Comparison of ENCODE assay signal across 8 cellular contexts in genomic region chr2:230441188-230441897, GRCh38. TPM values are rescaled to one million over a fixed set of nuclear protein-coding genes. Genes with fewer than 3 reads are reported as not detected.
DNase-seq lines count a peak whose midpoint lies in the region; TF ChIP-seq lines count a peak whose summit lies in the region.

No MANE protein-coding gene starts in this region.

- H3K9me3 ChIP-seq in SU-DHL-6 (ENCODE audit: insufficient read depth, low read length) (no peaks in the 10 kb centered on the region), neuronal stem cell (replicated peaks in 1 of 2; ENCODE audit: control insufficient read depth in 2 of 2, insufficient read depth in 1 of 2, low read depth in 1 of 2, low read length in 2 of 2) (no peaks in the 10 kb centered on the region)

- TF ChIP-seq CTCF in SU-DHL-6 (IDR thresholded peaks at IDR 0.05; ENCODE audit: insufficient read depth, low read length, poor library complexity, severe bottlenecking) (no peak), coronary artery (IDR thresholded peaks at IDR 0.05) (no peak)

- WGBS in neuronal stem cell (ENCODE audit: extremely low coverage in 2 of 2, insufficient read length in 2 of 2, insufficient replicate concordance in 1 of 2), 2 donors, result no CpG with 5 or more reads among the region's 4 CpGs

- H3K4me3 ChIP-seq in SU-DHL-6 (ENCODE audit: insufficient read depth, low read length, poor library complexity, severe bottlenecking) (peak overlapping the region; percentile 5), coronary artery (peak overlapping the region; percentile 41), neuronal stem cell (ENCODE audit: low read length in 2 of 2) (no peak overlapping the region)

- peak overlapping the region; percentile 61 for H3K27ac ChIP-seq in SU-DHL-6 (ENCODE audit: low read depth, low read length)
- H3K27ac ChIP-seq in coronary artery, result peak overlapping the region; percentile 11 to 69
- no peak overlapping the region for H3K27ac ChIP-seq in neuronal stem cell (replicated peaks; ENCODE audit: low read length)

- H2BK120ac ChIP-seq in neuronal stem cell (ENCODE audit: low read depth, low read length), result no peak overlapping the region

- no peak overlapping the region for H3K14ac ChIP-seq in neuronal stem cell (ENCODE audit: low read length)

- H3K4me2 ChIP-seq in SU-DHL-6 (ENCODE audit: low read depth, low read length, poor library complexity, severe bottlenecking), result peak overlapping the region; percentile 58
- no peak overlapping the region for H3K4me2 ChIP-seq in neuronal stem cell (ENCODE audit: insufficient read depth, low read length, poor library complexity, severe bottlenecking)

- no peak overlapping the region for H2BK12ac ChIP-seq in neuronal stem cell (ENCODE audit: low read length)

- H3K4ac ChIP-seq in neuronal stem cell (ENCODE audit: low read length), result no peak overlapping the region

- peaks cover 36% of the 10 kb centered on the region for H3F3A ChIP-seq in SU-DHL-6 (ENCODE audit: insufficient read depth)

- DNase-seq in stimulated activated CD4-positive, alpha-beta T cell treated with anti-CD3 and anti-CD28 coated beads, Interleukin-1b, Interleukin-23, amount 100 ng/mL, for 48 hours, result peak; percentile 41
- no peak for DNase-seq in stimulated activated CD4-positive, alpha-beta T cell treated with anti-CD3 and anti-CD28 coated beads, Interleukin-12 subunit alpha, Interleukin-12 subunit beta, amount 100 ng/mL, for 4 hours
- no peak for DNase-seq in coronary artery (ENCODE audit: low spot score)
- peak; percentile 25 to 45 for DNase-seq in stimulated activated CD8-positive, alpha-beta memory T cell treated with anti-CD3 and anti-CD28 coated beads, Interleukin-15, amount 100 ng/mL, for 48 hours (ENCODE audit: low read depth in 2 of 2)
- DNase-seq in neuronal stem cell (ENCODE audit: low spot score), result no peak
- no peak for DNase-seq in ureter (ENCODE audit: low spot score)
- no peak for DNase-seq in NCI-H510A (lab: John Stamatoyannopoulos, UW)

- no peak overlapping the region for H3K23ac ChIP-seq in neuronal stem cell (ENCODE audit: low read depth, low read length, poor library complexity)

- H3K36me3 ChIP-seq in SU-DHL-6 (ENCODE audit: low read length), result peaks cover 36% of the 10 kb centered on the region
- H3K36me3 ChIP-seq in neuronal stem cell (replicated peaks in 1 of 2; ENCODE audit: control insufficient read depth in 2 of 2, insufficient read depth in 2 of 2, low read length in 2 of 2), result no peaks in the 10 kb centered on the region

- H2BK15ac ChIP-seq in neuronal stem cell (ENCODE audit: low read length), result no peak overlapping the region

- H3K4me1 ChIP-seq in neuronal stem cell (ENCODE audit: control insufficient read depth in 2 of 2, insufficient read depth in 1 of 2, low read depth in 1 of 2, low read length in 2 of 2), result no peaks in the 10 kb centered on the region

- H2AFZ ChIP-seq in SU-DHL-6 (ENCODE audit: low read depth, low read length, severe bottlenecking) (no peak overlapping the region), neuronal stem cell (ENCODE audit: low read length) (no peak overlapping the region)

- no peaks in the 10 kb centered on the region for H4K20me1 ChIP-seq in SU-DHL-6 (ENCODE audit: low read depth, low read length)

- H3K27me3 ChIP-seq in SU-DHL-6 (ENCODE audit: low read length) (no peaks in the 10 kb centered on the region), neuronal stem cell (ENCODE audit: control insufficient read depth in 3 of 3, insufficient read depth in 3 of 3, low read depth in 1 of 3, low read length in 3 of 3) (no peaks in the 10 kb centered on the region)

- peak overlapping the region; percentile 10; the same call in 1 of the 2 replicates for H3K9ac ChIP-seq in SU-DHL-6 (ENCODE audit: low read length)
- H3K9ac ChIP-seq in neuronal stem cell (ENCODE audit: low read depth, low read length, poor library complexity), result no peak overlapping the region

- no peaks in the 10 kb centered on the region for H3K9me2 ChIP-seq in SU-DHL-6 (replicated peaks; ENCODE audit: insufficient read depth, low read length)

- H3K79me2 ChIP-seq in SU-DHL-6 (ENCODE audit: insufficient read depth, low read length), result peaks cover 53% of the 10 kb centered on the region

- no peak overlapping the region for H4K8ac ChIP-seq in neuronal stem cell (ENCODE audit: low read depth, low read length)

- H3K79me1 ChIP-seq in neuronal stem cell (ENCODE audit: low read depth, low read length), result no peaks in the 10 kb centered on the region

- H3K18ac ChIP-seq in neuronal stem cell (ENCODE audit: low read length), result no peak overlapping the region

- H2BK5ac ChIP-seq in neuronal stem cell (ENCODE audit: low read length), result no peak overlapping the region

- no peak overlapping the region for H4K91ac ChIP-seq in neuronal stem cell (ENCODE audit: low read depth, low read length, poor library complexity)

- H2AK5ac ChIP-seq in neuronal stem cell (ENCODE audit: low read depth, low read length), result no peak overlapping the region

RNA-seq across cellular contexts. Expression of gene SP100, which starts 25.3 kb away (rescaled TPM):
- polyA plus RNA-seq in neuronal stem cell (2013, experiment 1 of 2), result 0.06 TPM
- polyA plus RNA-seq in neuronal stem cell (2013, experiment 2 of 2), result 0.15 TPM
- 129 TPM for total RNA-seq in ureter

Comparison
In these comparisons a context has a peak if more than half of its experiments do, and no peak if none do; other contexts are left out.
1. DNase-seq: peak in stimulated activated CD4-positive, alpha-beta T cell treated with anti-CD3 and anti-CD28 coated beads, Interleukin-1b, Interleukin-23, amount 100 ng/mL, for 48 hours (single experiment) and stimulated activated CD8-positive, alpha-beta memory T cell treated with anti-CD3 and anti-CD28 coated beads, Interleukin-15, amount 100 ng/mL, for 48 hours (2 of 2); none in stimulated activated CD4-positive, alpha-beta T cell treated with anti-CD3 and anti-CD28 coated beads, Interleukin-12 subunit alpha, Interleukin-12 subunit beta, amount 100 ng/mL, for 4 hours (single experiment), coronary artery (single experiment), neuronal stem cell (single experiment), ureter (single experiment) and NCI-H510A (single experiment).
2. H3K4me3 ChIP-seq: peak in SU-DHL-6 (single experiment) and coronary artery (single experiment); none in neuronal stem cell (0 of 2).